16 cellular contexts compared by ENCODE assay signal in genomic region chr11:130388607-130389205, GRCh38. TPM values are rescaled to one million over a fixed set of nuclear protein-coding genes. Genes with fewer than 3 reads are reported as not detected.
DNase-seq lines count a peak whose midpoint lies in the region; ATAC-seq and TF ChIP-seq lines count a peak whose summit lies in the region.
"Had no signal": no experiment of that assay in that cellular context is flagged by ENCODE, and none has a peak within 500 bp of the region (broad histone marks: within the 10 kb centered on the region; RNA-seq: fewer than 3 reads in every experiment).

No MANE protein-coding gene starts in this region.

- peak overlapping the region; percentile 46 for H3K27ac Mint-ChIP-seq in activated CD8-positive, alpha-beta T cell treated with anti-CD3 and anti-CD28 coated beads, Interleukin-2, amount 10 ng/mL, durations not matched to agents 7 days and 5 days

- H3K36me3 ChIP-seq in transverse colon (no peaks in the 10 kb centered on the region), osteoblast (ENCODE audit: insufficient read depth, low read length) (no peaks in the 10 kb centered on the region)
- H3K36me3 ChIP-seq: stomach had no signal

- H3K9me3 Mint-ChIP-seq in activated CD8-positive, alpha-beta T cell treated with anti-CD3 and anti-CD28 coated beads, Interleukin-2, amount 10 ng/mL, durations not matched to agents 7 days and 5 days (ENCODE audit: insufficient read depth), result no peaks in the 10 kb centered on the region

- H3K4me3 Mint-ChIP-seq in activated CD8-positive, alpha-beta T cell treated with anti-CD3 and anti-CD28 coated beads, Interleukin-2, amount 10 ng/mL, durations not matched to agents 7 days and 5 days, result peak overlapping the region; percentile 49

- no peaks in the 10 kb centered on the region for H3K9me3 ChIP-seq in transverse colon
- H3K9me3 ChIP-seq in osteoblast (ENCODE audit: low read depth, low read length), result no peaks in the 10 kb centered on the region
- H3K9me3 ChIP-seq: stomach had no signal

- WGBS in transverse colon (ENCODE audit: low coverage in 1 of 2), 2 donors, result 45 to 52% methylated on average over 6 to 11 of the region's 11 CpGs

- no peaks in the 10 kb centered on the region for H3K36me3 Mint-ChIP-seq in activated CD8-positive, alpha-beta T cell treated with anti-CD3 and anti-CD28 coated beads, Interleukin-2, amount 10 ng/mL, durations not matched to agents 7 days and 5 days (ENCODE audit: low read depth)

- CTCF ChIA-PET in activated CD8-positive, alpha-beta T cell treated with anti-CD3 and anti-CD28 coated beads, Interleukin-2, amount 10 ng/mL, durations not matched to agents 7 days and 5 days (lab: Charles Lee), result no interaction called here

- H3K79me2 ChIP-seq in osteoblast (ENCODE audit: insufficient read depth, low read length), result no peaks in the 10 kb centered on the region

- H3K4me1 ChIP-seq in transverse colon (peaks cover 9 to 29% (median 23%) of the 10 kb centered on the region in 4 donors), osteoblast (ENCODE audit: insufficient read depth, low read length) (peaks cover 9% of the 10 kb centered on the region)

- H3K4me3 ChIP-seq in transverse colon, result peak overlapping the region in 1 of 4 donors; percentile 22
- H3K4me3 ChIP-seq in osteoblast (ENCODE audit: insufficient read depth, low read length), result no peak overlapping the region

- peaks cover 27% of the 10 kb centered on the region for H3K4me1 Mint-ChIP-seq in activated CD8-positive, alpha-beta T cell treated with anti-CD3 and anti-CD28 coated beads, Interleukin-2, amount 10 ng/mL, durations not matched to agents 7 days and 5 days (ENCODE audit: low read depth)

- peak; percentile 1 for DNase-seq in stimulated activated CD8-positive, alpha-beta memory T cell treated with anti-CD3 and anti-CD28 coated beads, Interleukin-12 subunit alpha, Interleukin-12 subunit beta, amount 100 ng/mL, for 4 hours (ENCODE audit: low read depth)
- DNase-seq in stimulated activated CD8-positive, alpha-beta memory T cell treated with anti-CD3 and anti-CD28 coated beads, Interleukin-4, amount 100 ng/mL, for 48 hours, result no peak
- DNase-seq in activated CD8-positive, alpha-beta T cell treated with anti-CD3 and anti-CD28 coated beads, Interleukin-2, amount 10 ng/mL, durations not matched to agents 7 days and 5 days, result peak; percentile 48
- DNase-seq in left colon, result no peak
- no peak for DNase-seq in transverse colon
- no peak for DNase-seq in activated effector memory CD4-positive, alpha-beta T cell treated with anti-CD3 and anti-CD28 coated beads, Interleukin-2, amount 50 U/mL, for 16 hours
- DNase-seq in SW 1271 (lab: John Stamatoyannopoulos, UW), result no peak
- DNase-seq in osteoblast (ENCODE audit: insufficient read length, low spot score, missing footprints), result no peak
- DNase-seq: KBM-7; NCI-H1436 treated with DMSO at 0.1 percent for 48 hours; NCI-H524 treated with DMSO at 0.1 percent for 48 hours; stimulated activated CD4-positive, alpha-beta T cell treated with anti-CD3 and anti-CD28 coated beads, Interleukin-4, amount 100 ng/mL, for 24 hours; stomach had no signal

- no peak for TF ChIP-seq EP300 in transverse colon (IDR thresholded peaks at IDR 0.05; ENCODE audit: low read depth)

- in situ Hi-C loops in transverse colon (cut with MboI; ENCODE audit: low pct_ligation_motif_present in 1 of 4, low pct_unique_long_range_greater_than_20kb in 1 of 4, low sequenced_read_pairs in 3 of 4), result loop anchor here in 2 of 4 donors (25.0 kb wide), 1 partner anchor 176 kb away; no protein-coding TSS in a partner anchor

- intact Hi-C loops in left colon (cut with DNase I, micrococcal nuclease) (no loop called here), transverse colon (cut with DNase I; ENCODE audit: low total_unique reads) (loop anchor here (10.0 kb wide), 1 partner anchor 174 kb away; no protein-coding TSS in a partner anchor)

- peaks cover 3% of the 10 kb centered on the region for H3K27me3 Mint-ChIP-seq in activated CD8-positive, alpha-beta T cell treated with anti-CD3 and anti-CD28 coated beads, Interleukin-2, amount 10 ng/mL, durations not matched to agents 7 days and 5 days (ENCODE audit: low read depth)

- POLR2A ChIA-PET in activated CD8-positive, alpha-beta T cell treated with anti-CD3 and anti-CD28 coated beads, Interleukin-2, amount 10 ng/mL, durations not matched to agents 7 days and 5 days (lab: Charles Lee), result no interaction called here

- peak; percentile 86 for ATAC-seq in activated CD8-positive, alpha-beta T cell treated with anti-CD3 and anti-CD28 coated beads, Interleukin-2, amount 10 ng/mL, durations not matched to agents 7 days and 5 days
- ATAC-seq in left colon, result peak; percentile 84

- TF ChIP-seq CTCF in transverse colon (IDR thresholded peaks at IDR 0.05) (no peak), osteoblast (IDR thresholded peaks at IDR 0.05; ENCODE audit: extremely low read depth, low read depth, low read length) (no peak)

- no peak for TF ChIP-seq POLR2A in transverse colon (IDR thresholded peaks at IDR 0.05)

- H4K20me1 ChIP-seq in osteoblast (ENCODE audit: insufficient read depth, low read length), result no peaks in the 10 kb centered on the region

- no peak overlapping the region for H2AFZ ChIP-seq in osteoblast (ENCODE audit: low read length)

- no peak overlapping the region for H3K4me2 ChIP-seq in osteoblast (ENCODE audit: insufficient read depth, low read length)

- no peaks in the 10 kb centered on the region for H3K27me3 ChIP-seq in transverse colon
- H3K27me3 ChIP-seq in osteoblast (ENCODE audit: insufficient read depth, low read length), result peaks cover 49% of the 10 kb centered on the region
- H3K27me3 ChIP-seq: stomach had no signal

- H3K27ac ChIP-seq in transverse colon (peak overlapping the region; percentile 56 to 75 (median 61)), osteoblast (ENCODE audit: low read depth, low read length) (no peak overlapping the region)

RNA-seq across cellular contexts. Expression of gene ADAMTS8, which starts 39.7 kb away (rescaled TPM):
- not detected for total RNA-seq in activated CD8-positive, alpha-beta T cell treated with anti-CD3 and anti-CD28 coated beads, Interleukin-2, amount 10 ng/mL, durations not matched to agents 7 days and 5 days
- total RNA-seq in left colon (1 to 10 TPM in 1 of 2 donors, under 1 TPM in 1; 0.40 to 3.4 TPM), transverse colon (under 1 TPM in 3 of 4 donors, not detected in 1; 0.27 to 1.00 (median 0.95) TPM), osteoblast (under 0.01 TPM in 1 of 2 replicates, not detected in the other)
- total RNA-seq: fibroblast of villous mesenchyme, mononuclear cell, pulmonary artery endothelial cell had no signal

RNA-seq across cellular contexts. Expression of gene ADAMTS15, which starts 59.7 kb away (rescaled TPM):
- under 1 TPM; 0.05 to 0.08 TPM for total RNA-seq in activated CD8-positive, alpha-beta T cell treated with anti-CD3 and anti-CD28 coated beads, Interleukin-2, amount 10 ng/mL, durations not matched to agents 7 days and 5 days
- total RNA-seq in left colon (1 to 10 TPM; 3.6 to 4.4 TPM), transverse colon (1 to 10 TPM; 1.6 to 8.2 (median 2.4) TPM), osteoblast (2.1 and 4.3 TPM in 2 replicates)
- total RNA-seq: mononuclear cell had no signal

Comparison
In these comparisons a context has a peak if more than half of its experiments do, and no peak if none do; other contexts are left out.
1. DNase-seq: peak in stimulated activated CD8-positive, alpha-beta memory T cell treated with anti-CD3 and anti-CD28 coated beads, Interleukin-12 subunit alpha, Interleukin-12 subunit beta, amount 100 ng/mL, for 4 hours (single experiment) and activated CD8-positive, alpha-beta T cell treated with anti-CD3 and anti-CD28 coated beads, Interleukin-2, amount 10 ng/mL, durations not matched to agents 7 days and 5 days (single experiment); none in stimulated activated CD8-positive, alpha-beta memory T cell treated with anti-CD3 and anti-CD28 coated beads, Interleukin-4, amount 100 ng/mL, for 48 hours (single experiment), left colon (0 of 2), transverse colon (single experiment), activated effector memory CD4-positive, alpha-beta T cell treated with anti-CD3 and anti-CD28 coated beads, Interleukin-2, amount 50 U/mL, for 16 hours (single experiment), SW 1271 (0 of 2) and osteoblast (single experiment).